Comparison of ENCODE assay signal across 2 cellular contexts in the genomic region with DNA sequence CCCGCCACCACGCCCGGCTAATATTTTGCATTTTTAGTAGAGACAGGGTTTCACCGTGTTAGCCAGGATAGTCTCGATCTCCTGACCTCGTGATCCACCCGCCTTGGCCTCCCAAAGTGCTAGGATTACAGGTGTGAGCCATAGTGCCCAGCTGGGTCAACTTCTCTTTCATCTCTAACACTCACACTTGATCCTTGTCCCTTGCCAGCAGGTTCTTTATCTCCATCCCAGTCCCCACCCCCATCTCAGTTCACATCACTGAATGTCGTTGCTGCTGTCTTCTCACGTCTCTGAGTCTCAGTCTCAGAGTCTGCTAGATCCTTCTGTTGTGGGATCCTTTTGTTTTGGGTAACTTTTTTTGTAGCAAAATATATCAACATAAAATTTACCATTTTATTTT. TPM values are rescaled to one million over a fixed set of nuclear protein-coding genes. Genes with fewer than 3 reads are reported as not detected.
"Had no signal": no experiment of that assay in that cellular context is flagged by ENCODE, and none has a peak within 500 bp of the region (broad histone marks: within the 10 kb centered on the region; RNA-seq: fewer than 3 reads in every experiment).

No MANE protein-coding gene starts in this region.

RNA-seq across cellular contexts. Expression of a gene that starts 15.6 kb away (rescaled TPM):
- total RNA-seq: natural killer cell treated with Interleukin-12 subunit alpha and Interleukin-12 subunit beta and Interleukin-15 and Interleukin-18, amount 100 ng/mL, for 72 hours had no signal
- polyA plus RNA-seq: naive thymus-derived CD4-positive, alpha-beta T cell had no signal
